ENCODE assay signal across 8 cellular contexts in the genomic region with DNA sequence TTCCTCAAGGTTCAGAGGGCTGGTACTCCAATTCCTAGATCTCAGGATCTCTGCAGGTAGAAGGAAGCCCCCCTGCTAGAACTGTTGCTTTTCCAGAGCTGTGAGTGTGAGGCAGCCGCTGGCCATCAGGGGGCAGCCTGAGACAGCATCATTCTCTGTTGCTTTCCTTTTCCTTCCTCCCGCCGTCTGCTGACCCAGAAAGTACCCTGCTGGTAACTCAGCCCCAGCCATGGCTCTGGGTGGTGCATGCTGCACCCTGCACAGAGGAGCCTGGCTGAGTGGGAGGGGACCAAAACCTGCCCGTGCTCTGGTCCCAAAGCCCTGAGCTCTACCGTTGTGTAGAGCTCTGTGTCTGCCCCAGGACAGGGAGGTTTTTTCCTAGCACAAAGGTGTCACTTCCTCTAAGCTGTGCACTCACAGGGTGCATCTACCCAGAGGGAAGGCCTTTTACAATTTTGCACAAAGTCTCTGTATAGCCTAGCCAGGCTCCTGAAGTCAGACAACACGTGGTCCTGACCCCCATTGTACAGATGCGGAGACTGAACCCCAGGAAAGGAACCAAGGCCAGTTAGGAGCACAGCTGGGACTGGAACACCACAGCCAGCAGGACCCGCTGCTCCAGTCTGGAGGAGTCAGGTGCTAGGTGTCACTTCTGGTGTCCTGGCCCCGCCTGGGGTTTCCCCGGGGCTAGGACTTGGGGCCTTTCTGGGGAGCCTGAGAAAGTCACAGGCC. TPM values are rescaled to one million over a fixed set of nuclear protein-coding genes. Genes with fewer than 3 reads are reported as not detected.
DNase-seq lines count a peak whose midpoint lies in the region; ATAC-seq and TF ChIP-seq lines count a peak whose summit lies in the region.

No MANE protein-coding gene starts in this region.

- no peak overlapping the region for H3K27ac Mint-ChIP-seq in T-helper 17 cell

- H3K27me3 ChIP-seq in adipocyte (replicated peaks; ENCODE audit: control insufficient read depth, insufficient read depth, low read length) (no peaks in the 10 kb centered on the region), left ventricle myocardium inferior (ENCODE audit: low read depth) (no peaks in the 10 kb centered on the region)

- H3K9ac ChIP-seq in adipocyte (ENCODE audit: low read length), result no peak overlapping the region

- intact Hi-C loops in left ventricle myocardium inferior (cut with micrococcal nuclease), result loop anchor here (2.0 to 5.0 kb wide), 2 partner anchors 108 to 163 kb away; no protein-coding TSS in a partner anchor

- peak overlapping the region; percentile 48 for H3K27ac ChIP-seq in left ventricle myocardium inferior (replicated peaks)

- ATAC-seq in GM21526 (IDR thresholded peaks at IDR 0.05; ENCODE audit: low FRiP score, unreplicated experiment) (peak; percentile 47), T-helper 17 cell (peak; percentile 89), HG03442 (IDR thresholded peaks at IDR 0.05; ENCODE audit: unreplicated experiment) (no peak)

- peaks cover 8% of the 10 kb centered on the region for H3K4me1 Mint-ChIP-seq in T-helper 17 cell

- H3K36me3 ChIP-seq in adipocyte (ENCODE audit: control insufficient read depth, insufficient read depth, low read length, severe bottlenecking), result no peaks in the 10 kb centered on the region
- no peaks in the 10 kb centered on the region for H3K36me3 ChIP-seq in left ventricle myocardium inferior

- peak; percentile 93 for TF ChIP-seq CTCF in left ventricle myocardium inferior (IDR thresholded peaks at IDR 0.05; ENCODE audit: borderline replicate concordance)

- H3K4me1 ChIP-seq in adipocyte (ENCODE audit: control insufficient read depth, insufficient read depth, low read length), result peaks cover 22% of the 10 kb centered on the region
- peaks cover 63% of the 10 kb centered on the region for H3K4me1 ChIP-seq in left ventricle myocardium inferior

- peak overlapping the region; percentile 73 for H3K4me3 Mint-ChIP-seq in T-helper 17 cell

- DNase-seq in AG20443 (ENCODE audit: low spot score), result peak; percentile 84
- DNase-seq in NCI-H1694 (lab: John Stamatoyannopoulos, UW), result peak; percentile 58
- DNase-seq in T-helper 17 cell, result peak; percentile 50 to 59 (median 55)
- DNase-seq in adipocyte (ENCODE audit: low read depth), result peak; percentile 91
- DNase-seq in left ventricle myocardium inferior, result peak; percentile 72
- peak; percentile 95 for DNase-seq in retina

- H3K9me3 ChIP-seq in T-helper 17 cell (ENCODE audit: control insufficient read depth, low read length, poor library complexity, severe bottlenecking) (no peaks in the 10 kb centered on the region), adipocyte (ENCODE audit: control insufficient read depth, low read length) (no peaks in the 10 kb centered on the region), left ventricle myocardium inferior (replicated peaks) (no peaks in the 10 kb centered on the region)

- no peaks in the 10 kb centered on the region for H3K36me3 Mint-ChIP-seq in T-helper 17 cell (ENCODE audit: low read depth)

- peaks cover 10% of the 10 kb centered on the region for H3K27me3 Mint-ChIP-seq in T-helper 17 cell

- H3K4me3 ChIP-seq in adipocyte (ENCODE audit: low read length), result no peak overlapping the region
- peak overlapping the region; percentile 15 for H3K4me3 ChIP-seq in left ventricle myocardium inferior

RNA-seq across cellular contexts. Expression of gene FAM131C, which starts 5.6 kb away (rescaled TPM):
- total RNA-seq in T-helper 17 cell, result not detected
- total RNA-seq in left ventricle myocardium inferior, result 5.4 TPM

RNA-seq across cellular contexts. Expression of gene CLCNKB, which starts 35.5 kb away (rescaled TPM):
- total RNA-seq in T-helper 17 cell (not detected), left ventricle myocardium inferior (1.3 TPM)

RNA-seq across cellular contexts. Expression of gene CLCNKA, which starts 57.3 kb away (rescaled TPM):
- total RNA-seq in T-helper 17 cell (not detected), left ventricle myocardium inferior (0.16 TPM)
